ENCODE assay signal across 11 cellular contexts in the genomic region with DNA sequence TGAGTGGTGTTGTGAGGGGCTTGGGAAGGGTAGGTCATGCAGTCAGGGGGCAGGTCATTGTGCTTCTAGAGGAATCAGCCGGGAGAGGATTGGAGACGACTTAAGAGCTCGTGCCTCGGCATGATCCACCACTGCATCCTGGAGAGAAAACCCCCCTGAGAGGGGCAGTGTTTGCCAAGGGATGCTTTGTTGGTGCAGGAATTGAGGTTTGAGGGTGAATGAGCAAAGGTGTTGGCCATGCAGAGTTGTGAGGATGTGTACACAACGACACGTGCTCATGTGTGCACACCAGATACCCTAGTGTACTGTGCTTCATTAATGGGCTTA.
A peak's percentile ranks its signal among the peaks of the same experiment; 100 is the strongest.
DNase-seq lines count a peak whose midpoint lies in the region; ATAC-seq and TF ChIP-seq lines count a peak whose summit lies in the region.
"Had no signal": no experiment of that assay in that cellular context is flagged by ENCODE, and none has a peak within 500 bp of the region (broad histone marks: within the 10 kb centered on the region; RNA-seq: fewer than 3 reads in every experiment).

No MANE protein-coding gene starts in this region.

- DNase-seq in DMS79 treated with DMSO at 0.1 percent for 48 hours (lab: John Stamatoyannopoulos, UW) (peak; percentile 49), PC-9 (no peak), fibroblast of lung (ENCODE audit: low read depth in 2 of 2) (no peak), sigmoid colon (no peak), NCI-H748 (lab: John Stamatoyannopoulos, UW; ENCODE audit: unreplicated experiment) (no peak)
- DNase-seq in stimulated activated naive CD4-positive, alpha-beta T cell (lab: John Stamatoyannopoulos, UW) = no peak
- DNase-seq: CD8-positive, alpha-beta T cell; naive B cell; NCI-H2171 had no signal

- no peak overlapping the region for H3K9ac ChIP-seq in fibroblast of lung (ENCODE audit: insufficient read depth, low read length)

- no peak for TF ChIP-seq EP300 in sigmoid colon (IDR thresholded peaks at IDR 0.05)

- no peaks in the 10 kb centered on the region for H3K27me3 ChIP-seq in PC-9 (ENCODE audit: insufficient read depth, low read depth)
- H3K27me3 ChIP-seq in fibroblast of lung (ENCODE audit: control insufficient read depth, insufficient read depth, low read length) = peaks cover 2% of the 10 kb centered on the region
- no peaks in the 10 kb centered on the region for H3K27me3 ChIP-seq in sigmoid colon

- POLR2A ChIA-PET in PC-9 (lab: Charles Lee; ENCODE audit: unreplicated experiment) = no interaction called here

- no peaks in the 10 kb centered on the region for H3K9me3 ChIP-seq in PC-9 (ENCODE audit: insufficient read depth, low read depth)
- H3K9me3 ChIP-seq in fibroblast of lung (ENCODE audit: control insufficient read depth, insufficient read depth, low read depth, low read length) = no peaks in the 10 kb centered on the region
- no peaks in the 10 kb centered on the region for H3K9me3 ChIP-seq in sigmoid colon

- H4K20me1 ChIP-seq in PC-9 (ENCODE audit: insufficient read depth) (peaks cover 6% of the 10 kb centered on the region), fibroblast of lung (ENCODE audit: control insufficient read depth, extremely low read depth, insufficient read depth, low read length) (no peaks in the 10 kb centered on the region)

- no TSS peak for BruUV-seq in PC-9 (replicated peaks; lab: Mats Ljungman, UMichigan)

- H3K79me2 ChIP-seq in PC-9 (ENCODE audit: low read depth) (no peaks in the 10 kb centered on the region), fibroblast of lung (ENCODE audit: control insufficient read depth, insufficient read depth, low read length) (no peaks in the 10 kb centered on the region)

- H3K4me2 ChIP-seq in PC-9 = peak overlapping the region; percentile 58
- peak overlapping the region; percentile 70 for H3K4me2 ChIP-seq in fibroblast of lung (ENCODE audit: extremely low read depth, insufficient read depth, low read length)

- CTCF ChIA-PET in PC-9 (lab: Charles Lee) = interaction anchor here (1.5 kb wide), 1 partner anchor 17 kb away, joined by 3 read pairs; no protein-coding TSS in a partner anchor

- H3F3A ChIP-seq in PC-9 (ENCODE audit: insufficient read depth, low read depth) = peaks cover 27% of the 10 kb centered on the region

- H3K4me3 ChIP-seq in PC-9 = no peak overlapping the region
- H3K4me3 ChIP-seq in fibroblast of lung (replicated peaks in 1 of 4; ENCODE audit: control extremely low read depth in 1 of 4, insufficient read depth in 1 of 4, low read depth in 3 of 4, low read length in 4 of 4) = no peak overlapping the region
- H3K4me3 ChIP-seq in sigmoid colon = no peak overlapping the region

- intact Hi-C loops in PC-9 (cut with micrococcal nuclease; ENCODE audit: unreplicated experiment) (loop anchor here (5.0 kb wide), 1 partner anchor 607 kb away; the partner anchor contains the start of gene HERPUD2), sigmoid colon (cut with DNase I) (no loop called here)

- no peak overlapping the region for H2AFZ ChIP-seq in PC-9
- H2AFZ ChIP-seq in fibroblast of lung (ENCODE audit: low read length) = no peak overlapping the region

- no peak for TF ChIP-seq POLR2A in sigmoid colon (IDR thresholded peaks at IDR 0.05)

- no peaks in the 10 kb centered on the region for H3K36me3 ChIP-seq in PC-9 (ENCODE audit: low read depth)
- no peaks in the 10 kb centered on the region for H3K36me3 ChIP-seq in fibroblast of lung (ENCODE audit: control insufficient read depth, insufficient read depth, low read length)
- H3K36me3 ChIP-seq in sigmoid colon = peaks cover 0 to 5% (median 2%) of the 10 kb centered on the region in 4 donors

- TF ChIP-seq CTCF in PC-9 (conservative IDR thresholded peaks at IDR 0.05) = no peak
- no peak for TF ChIP-seq CTCF in fibroblast of lung (conservative IDR thresholded peaks at IDR 0.05 in 1 of 2, IDR thresholded peaks at IDR 0.05 in 1 of 2; ENCODE audit: low read depth in 1 of 2, low read length in 2 of 2)
- no peak for TF ChIP-seq CTCF in sigmoid colon (IDR thresholded peaks at IDR 0.05)

- peak overlapping the region; percentile 60 for H3K27ac ChIP-seq in PC-9
- no peak overlapping the region for H3K27ac ChIP-seq in fibroblast of lung (ENCODE audit: insufficient read depth, low read length)
- H3K27ac ChIP-seq in sigmoid colon = peak overlapping the region; percentile 64 to 76 (median 74)

- 79 to 82% methylated on average over 6 of the region's 6 CpGs for WGBS in sigmoid colon, 2 donors

- no peaks in the 10 kb centered on the region for H3K9me2 ChIP-seq in PC-9 (ENCODE audit: insufficient read depth)

- H3K4me1 ChIP-seq in PC-9 (replicated peaks; ENCODE audit: insufficient read depth) = peaks cover 29% of the 10 kb centered on the region
- peaks cover 19% of the 10 kb centered on the region for H3K4me1 ChIP-seq in fibroblast of lung (ENCODE audit: control insufficient read depth, extremely low read depth, insufficient read depth, low read length)
- H3K4me1 ChIP-seq in sigmoid colon = peaks cover 0 to 49% (median 36%) of the 10 kb centered on the region in 4 donors

- ATAC-seq in HG03342 (IDR thresholded peaks at IDR 0.05; ENCODE audit: unreplicated experiment) (no peak), GM18861 (IDR thresholded peaks at IDR 0.05; ENCODE audit: unreplicated experiment) (no peak)
- ATAC-seq: CD8-positive, alpha-beta T cell had no signal
